In the genomic region with DNA sequence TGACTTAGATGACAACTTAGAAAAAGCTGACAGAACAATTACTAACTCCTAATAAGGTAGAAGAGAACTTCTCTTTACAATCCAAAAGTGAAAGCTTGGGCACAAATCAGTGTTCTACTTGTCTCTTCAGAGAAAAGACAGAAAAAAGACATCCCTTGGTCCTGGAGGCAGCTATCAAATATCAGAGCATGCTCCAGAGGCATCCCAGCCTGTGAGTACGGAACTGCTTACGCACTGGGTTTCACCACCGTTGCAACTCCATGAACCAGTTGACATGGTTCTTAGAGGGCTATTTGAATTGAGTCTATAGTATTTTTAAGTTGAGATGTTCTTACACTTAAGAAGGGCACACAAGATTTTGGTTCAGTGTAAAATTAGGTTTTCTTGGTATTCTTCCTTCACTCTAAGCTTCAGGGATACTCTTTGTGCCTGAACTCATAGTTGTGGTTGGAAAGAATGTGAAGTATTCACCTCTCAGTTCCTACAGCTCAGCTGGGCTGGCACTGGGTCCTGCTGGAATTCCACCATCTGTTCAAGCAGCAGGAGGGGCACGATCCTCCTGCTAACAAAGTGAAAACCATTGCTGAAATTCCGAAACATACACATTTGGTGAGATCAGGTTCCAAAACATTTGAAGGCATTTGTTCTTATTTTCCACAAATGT, we compare ENCODE assay signal across 9 cellular contexts. TPM values are rescaled to one million over a fixed set of nuclear protein-coding genes. Genes with fewer than 3 reads are reported as not detected.
A peak's percentile ranks its signal among the peaks of the same experiment; 100 is the strongest.
DNase-seq lines count a peak whose midpoint lies in the region; ATAC-seq and TF ChIP-seq lines count a peak whose summit lies in the region.
"Had no signal": no experiment of that assay in that cellular context is flagged by ENCODE, and none has a peak within 500 bp of the region (broad histone marks: within the 10 kb centered on the region; RNA-seq: fewer than 3 reads in every experiment).

No MANE protein-coding gene starts in this region.

- H3K36me3 ChIP-seq in adipocyte (ENCODE audit: control insufficient read depth, insufficient read depth, low read length, severe bottlenecking) (peaks cover 60% of the 10 kb centered on the region), gastroesophageal sphincter (peaks cover 0 to 62% of the 10 kb centered on the region in 2 donors), sigmoid colon (peaks cover 0 to 47% (median 24%) of the 10 kb centered on the region in 4 donors)

- H3K4me3 Mint-ChIP-seq in activated T-cell treated with anti-CD3 and anti-CD28 coated beads, Interleukin-2, amount 50 U/mL, for 4 hours: no peak overlapping the region

- TF ChIP-seq POLR2A in gastroesophageal sphincter (IDR thresholded peaks at IDR 0.05): no peak
- TF ChIP-seq POLR2A in sigmoid colon (IDR thresholded peaks at IDR 0.05): no peak

- no peak for TF ChIP-seq CTCF in gastroesophageal sphincter (IDR thresholded peaks at IDR 0.05)
- TF ChIP-seq CTCF in sigmoid colon (IDR thresholded peaks at IDR 0.05): no peak

- 16 to 58% methylated on average over 5 of the region's 5 CpGs for WGBS in gastroesophageal sphincter (ENCODE audit: low coverage in 1 of 2), 2 donors
- WGBS in sigmoid colon, 2 donors: 88 to 89% methylated on average over 5 of the region's 5 CpGs

- peak overlapping the region; percentile 62 for H3K4me3 ChIP-seq in adipocyte (ENCODE audit: low read length)
- H3K4me3 ChIP-seq in gastroesophageal sphincter: peak overlapping the region in 1 of 2 donors; percentile 23
- H3K4me3 ChIP-seq in sigmoid colon: peak overlapping the region in 2 of 4 donors; percentile 10 to 24

- H3K4me1 ChIP-seq in adipocyte (ENCODE audit: control insufficient read depth, insufficient read depth, low read length) (peaks cover 31% of the 10 kb centered on the region), gastroesophageal sphincter (peaks cover 0 to 54% (median 23%) of the 10 kb centered on the region in 3 donors), sigmoid colon (peaks cover 0 to 51% (median 46%) of the 10 kb centered on the region in 4 donors)

- peaks cover 12% of the 10 kb centered on the region for H3K36me3 Mint-ChIP-seq in activated T-cell treated with anti-CD3 and anti-CD28 coated beads, Interleukin-2, amount 50 U/mL, for 4 hours (ENCODE audit: insufficient read depth)

- H3K27ac ChIP-seq in gastroesophageal sphincter (peak overlapping the region; percentile 79 to 86 (median 79)), sigmoid colon (peak overlapping the region; percentile 71 to 97 (median 74))

- ATAC-seq in gastroesophageal sphincter: peak; percentile 44
- ATAC-seq in activated T-cell treated with anti-CD3 and anti-CD28 coated beads, Interleukin-2, amount 50 U/mL, for 4 hours: no peak
- no peak for ATAC-seq in GM19351 (IDR thresholded peaks at IDR 0.05; ENCODE audit: unreplicated experiment)
- no peak for ATAC-seq in GM18517 (IDR thresholded peaks at IDR 0.05; ENCODE audit: unreplicated experiment)

- DNase-seq in GM04504 (ENCODE audit: low read depth) (peak; percentile 62), adipocyte (ENCODE audit: low read depth) (peak; percentile 93), sigmoid colon (peak; percentile 76), CD1c-positive myeloid dendritic cell (ENCODE audit: extremely low spot score) (no peak)
- DNase-seq in activated T-cell treated with anti-CD3 and anti-CD28 coated beads, Interleukin-2, amount 50 U/mL, for 4 hours: no peak

- H3K9me3 Mint-ChIP-seq in activated T-cell treated with anti-CD3 and anti-CD28 coated beads, Interleukin-2, amount 50 U/mL, for 4 hours: no peaks in the 10 kb centered on the region

- H3K4me1 Mint-ChIP-seq in activated T-cell treated with anti-CD3 and anti-CD28 coated beads, Interleukin-2, amount 50 U/mL, for 4 hours (ENCODE audit: low read depth): peaks cover 22% of the 10 kb centered on the region

- H3K9ac ChIP-seq in adipocyte (ENCODE audit: low read length): peak overlapping the region; percentile 75

- H3K9me3 ChIP-seq in adipocyte (ENCODE audit: control insufficient read depth, low read length): no peaks in the 10 kb centered on the region
- no peaks in the 10 kb centered on the region for H3K9me3 ChIP-seq in gastroesophageal sphincter
- no peaks in the 10 kb centered on the region for H3K9me3 ChIP-seq in sigmoid colon

- intact Hi-C loops in sigmoid colon (cut with DNase I): no loop called here

- TF ChIP-seq EP300 in gastroesophageal sphincter (IDR thresholded peaks at IDR 0.05): no peak
- no peak for TF ChIP-seq EP300 in sigmoid colon (IDR thresholded peaks at IDR 0.05)

- H3K27me3 Mint-ChIP-seq in activated T-cell treated with anti-CD3 and anti-CD28 coated beads, Interleukin-2, amount 50 U/mL, for 4 hours (ENCODE audit: low read depth): no peaks in the 10 kb centered on the region

- H3K27me3 ChIP-seq in adipocyte (replicated peaks; ENCODE audit: control insufficient read depth, insufficient read depth, low read length): no peaks in the 10 kb centered on the region
- no peaks in the 10 kb centered on the region for H3K27me3 ChIP-seq in gastroesophageal sphincter
- H3K27me3 ChIP-seq in sigmoid colon: no peaks in the 10 kb centered on the region

RNA-seq across cellular contexts. Expression of a gene that starts 6.3 kb away (rescaled TPM):
- total RNA-seq in gastroesophageal sphincter (10 to 100 TPM; 31.5 to 63.9 (median 44.7) TPM), sigmoid colon (10 to 100 TPM; 21.6 to 33.2 (median 26.5) TPM)
- 10 to 100 TPM; 18.0 to 19.8 (median 19.3) TPM for polyA plus RNA-seq in sigmoid colon
- 10 to 100 TPM; 18.2 to 25.6 (median 25.6) TPM for total RNA-seq in activated T-cell treated with anti-CD3 and anti-CD28 coated beads, Interleukin-2, amount 50 U/mL, for 4 hours

RNA-seq across cellular contexts. Expression of a gene that starts 15.5 kb away (rescaled TPM):
- total RNA-seq in gastroesophageal sphincter (not detected), sigmoid colon (not detected)
- polyA plus RNA-seq in sigmoid colon: not detected
- total RNA-seq in activated T-cell treated with anti-CD3 and anti-CD28 coated beads, Interleukin-2, amount 50 U/mL, for 4 hours: not detected
- total RNA-seq: pulmonary artery endothelial cell had no signal

RNA-seq across cellular contexts. Expression of a gene that starts 25.5 kb away (rescaled TPM):
- not detected for total RNA-seq in gastroesophageal sphincter
- total RNA-seq in sigmoid colon: not detected
- polyA plus RNA-seq in sigmoid colon: not detected
- not detected for total RNA-seq in activated T-cell treated with anti-CD3 and anti-CD28 coated beads, Interleukin-2, amount 50 U/mL, for 4 hours
- total RNA-seq: pulmonary artery endothelial cell had no signal

RNA-seq across cellular contexts. Expression of a gene that starts 47.0 kb away (rescaled TPM):
- total RNA-seq in gastroesophageal sphincter: 10 to 100 TPM; 14.6 to 40.0 (median 21.5) TPM
- total RNA-seq in sigmoid colon: 10 to 100 TPM; 13.3 to 24.3 (median 20.1) TPM
- polyA plus RNA-seq in sigmoid colon: 10 to 100 TPM; 48.3 to 58.9 (median 49.8) TPM
- 10 to 100 TPM; 25.6 to 28.9 (median 28.6) TPM for total RNA-seq in activated T-cell treated with anti-CD3 and anti-CD28 coated beads, Interleukin-2, amount 50 U/mL, for 4 hours

Comparison
In these comparisons a context has a peak if more than half of its experiments do, and no peak if none do; other contexts are left out.
1. DNase-seq: peak in GM04504 (single experiment), adipocyte (single experiment) and sigmoid colon (single experiment); none in CD1c-positive myeloid dendritic cell (single experiment) and activated T-cell treated with anti-CD3 and anti-CD28 coated beads, Interleukin-2, amount 50 U/mL, for 4 hours (single experiment).